ENCODE assay signal across 13 cellular contexts in the genomic region with DNA sequence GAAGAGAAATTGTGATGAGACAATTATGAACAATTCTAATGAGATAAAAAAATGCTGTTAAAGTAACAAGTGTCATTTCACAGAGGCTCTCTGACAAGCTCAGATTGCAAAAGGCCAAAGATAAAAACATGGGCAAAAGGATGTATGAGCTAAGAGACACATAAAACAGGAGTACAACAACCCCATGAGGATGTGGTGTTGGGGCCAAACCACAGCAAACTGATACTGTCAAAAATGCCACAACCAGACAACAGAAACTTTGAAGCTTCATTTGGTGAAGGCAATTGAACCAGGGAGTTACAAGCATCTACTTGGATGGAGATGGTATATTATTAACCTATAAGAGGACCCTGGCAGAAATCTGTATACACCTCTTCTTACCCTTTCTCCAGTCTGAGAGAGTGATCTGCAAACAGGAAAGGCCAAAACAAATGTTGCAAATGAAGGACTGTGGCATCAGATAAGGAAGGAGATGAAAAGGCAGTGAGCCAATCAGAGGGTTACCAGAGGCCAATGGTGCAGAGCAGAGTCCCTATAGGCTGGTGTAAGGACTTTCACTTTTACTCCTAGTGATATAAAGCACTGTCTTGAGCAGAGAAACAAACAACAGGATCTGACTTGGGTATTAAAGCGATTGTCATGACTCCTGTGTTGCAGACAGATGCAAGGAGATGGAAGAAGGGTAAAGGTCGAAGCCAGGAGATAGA.
DNase-seq lines count a peak whose midpoint lies in the region; ATAC-seq and TF ChIP-seq lines count a peak whose summit lies in the region.
"Had no signal": no experiment of that assay in that cellular context is flagged by ENCODE, and none has a peak within 500 bp of the region (broad histone marks: within the 10 kb centered on the region; RNA-seq: fewer than 3 reads in every experiment).

No MANE protein-coding gene starts in this region.

- no peaks in the 10 kb centered on the region for H3K36me3 ChIP-seq in upper lobe of left lung

- peaks cover 0 to 2% (median 0%) of the 10 kb centered on the region in 4 donors for H3K4me1 ChIP-seq in upper lobe of left lung

- ATAC-seq in left ventricle myocardium superior (peak; percentile 46), upper lobe of left lung (ENCODE audit: low FRiP score in 2 of 2) (peak; percentile 40 to 46), GM18909 (IDR thresholded peaks at IDR 0.05; ENCODE audit: poor library complexity, unreplicated experiment) (no peak)

- TF ChIP-seq POLR2A in upper lobe of left lung (IDR thresholded peaks at IDR 0.05): no peak

- WGBS in upper lobe of left lung, 2 donors: 57 to 59% methylated on average over 2 of the region's 2 CpGs

- no peak overlapping the region for H3K27ac ChIP-seq in upper lobe of left lung
- H3K27ac ChIP-seq: C4-2B, dorsolateral prefrontal cortex had no signal

- no peaks in the 10 kb centered on the region for H3K27me3 ChIP-seq in upper lobe of left lung

- intact Hi-C loops in left ventricle myocardium superior (cut with micrococcal nuclease) (no loop called here), cardiac septum (cut with DNase I) (no loop called here)

- no peak for DNase-seq in left ventricle myocardium superior
- no peak for DNase-seq in cardiac septum (ENCODE audit: low spot score)
- peak; percentile 20 for DNase-seq in NCI-H82 treated with DMSO at 0.1 percent for 48 hours (lab: John Stamatoyannopoulos, UW; ENCODE audit: unreplicated experiment)
- peak; percentile 59 for DNase-seq in amniotic epithelial cell (ENCODE audit: low read depth)
- DNase-seq in upper lobe of left lung: no peak
- no peak for DNase-seq in NCI-H345 (lab: John Stamatoyannopoulos, UW)
- no peak for DNase-seq in NCI-H69 (lab: John Stamatoyannopoulos, UW)
- DNase-seq: dorsolateral prefrontal cortex, naive B cell, NCI-H1694 treated with DMSO at 0.1 percent for 48 hours, SIG-M5 had no signal

- TF ChIP-seq CTCF in upper lobe of left lung (IDR thresholded peaks at IDR 0.05): no peak

- H3K4me3 ChIP-seq in upper lobe of left lung: no peak overlapping the region
- H3K4me3 ChIP-seq: dorsolateral prefrontal cortex had no signal

- no peaks in the 10 kb centered on the region for H3K9me3 ChIP-seq in upper lobe of left lung

- TF ChIP-seq EP300 in upper lobe of left lung (IDR thresholded peaks at IDR 0.05): no peak

Comparison
In these comparisons a context has a peak if more than half of its experiments do, and no peak if none do; other contexts are left out.
1. DNase-seq: peak in NCI-H82 treated with DMSO at 0.1 percent for 48 hours (single experiment) and amniotic epithelial cell (single experiment); none in left ventricle myocardium superior (single experiment), cardiac septum (single experiment), upper lobe of left lung (0 of 2), NCI-H345 (single experiment) and NCI-H69 (single experiment).